10 cellular contexts compared by ENCODE assay signal in the genomic region with DNA sequence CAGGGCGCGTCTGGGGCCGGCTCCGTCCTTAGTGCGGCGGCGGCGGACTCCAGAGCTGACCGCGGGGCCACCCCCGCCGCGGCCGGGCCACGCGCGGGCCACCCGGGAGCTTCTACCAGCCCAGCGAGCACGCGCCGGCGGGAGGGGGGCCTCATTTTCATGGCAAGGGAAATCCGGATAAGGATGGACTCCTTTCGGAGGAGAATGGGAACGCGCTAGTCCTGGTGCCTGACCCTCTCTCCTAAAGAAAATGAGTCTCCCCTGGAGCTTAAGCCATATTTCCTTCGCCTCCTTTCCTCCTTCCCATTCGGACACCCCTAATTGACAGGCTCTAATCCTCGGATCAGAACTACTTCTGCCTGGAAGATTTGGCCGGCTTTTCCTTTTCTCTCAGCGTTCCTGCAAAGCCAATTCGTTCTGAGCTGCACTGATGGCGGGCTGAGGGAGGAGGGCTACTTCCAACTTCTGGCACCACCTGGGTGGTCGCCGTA.
DNase-seq lines count a peak whose midpoint lies in the region; ATAC-seq and TF ChIP-seq lines count a peak whose summit lies in the region.
"Had no signal": no experiment of that assay in that cellular context is flagged by ENCODE, and none has a peak within 500 bp of the region (broad histone marks: within the 10 kb centered on the region; RNA-seq: fewer than 3 reads in every experiment).

No MANE protein-coding gene starts in this region.

- no peaks in the 10 kb centered on the region for H3K36me3 ChIP-seq in lower lobe of right lung
- no peaks in the 10 kb centered on the region for H3K36me3 ChIP-seq in MM.1S (replicated peaks; ENCODE audit: insufficient read depth, low read length)

- TF ChIP-seq CTCF in lower lobe of right lung (IDR thresholded peaks at IDR 0.05) (no peak), type B pancreatic cell (conservative IDR thresholded peaks at IDR 0.05) (no peak), MM.1S (IDR thresholded peaks at IDR 0.05; ENCODE audit: low read length) (no peak)

- H3K9ac ChIP-seq in MM.1S (ENCODE audit: low read length): no peak overlapping the region

- no peaks in the 10 kb centered on the region for H3K9me2 ChIP-seq in MM.1S (replicated peaks; ENCODE audit: insufficient read depth, low read length)

- H3K4me3 Mint-ChIP-seq in activated CD4-positive, alpha-beta T cell treated with anti-CD3 and anti-CD28 coated beads, Interleukin-2, amount 10 ng/mL, durations not matched to agents 7 days and 5 days: peak overlapping the region; percentile 61
- peak overlapping the region; percentile 96 for H3K4me3 Mint-ChIP-seq in type B pancreatic cell

- POLR2A ChIA-PET in activated CD4-positive, alpha-beta T cell treated with anti-CD3 and anti-CD28 coated beads, Interleukin-2, amount 10 ng/mL, durations not matched to agents 7 days and 5 days (lab: Charles Lee): no interaction called here

- no peak overlapping the region for H3K27ac Mint-ChIP-seq in activated CD4-positive, alpha-beta T cell treated with anti-CD3 and anti-CD28 coated beads, Interleukin-2, amount 10 ng/mL, durations not matched to agents 7 days and 5 days
- peak overlapping the region; percentile 87 for H3K27ac Mint-ChIP-seq in type B pancreatic cell
- H3K27ac Mint-ChIP-seq: CD4-positive, CD25-positive, alpha-beta regulatory T cell had no signal

- ATAC-seq in lower lobe of right lung: no peak

- H3K4me1 Mint-ChIP-seq in activated CD4-positive, alpha-beta T cell treated with anti-CD3 and anti-CD28 coated beads, Interleukin-2, amount 10 ng/mL, durations not matched to agents 7 days and 5 days: peaks cover 11% of the 10 kb centered on the region
- H3K4me1 Mint-ChIP-seq in type B pancreatic cell (ENCODE audit: unreplicated experiment): peaks cover 25% of the 10 kb centered on the region

- H3K27me3 Mint-ChIP-seq in activated CD4-positive, alpha-beta T cell treated with anti-CD3 and anti-CD28 coated beads, Interleukin-2, amount 10 ng/mL, durations not matched to agents 7 days and 5 days: peaks cover 40% of the 10 kb centered on the region
- H3K27me3 Mint-ChIP-seq in type B pancreatic cell: peaks cover 13% of the 10 kb centered on the region

- peak overlapping the region; percentile 57 for H3K4me3 ChIP-seq in lower lobe of right lung
- H3K4me3 ChIP-seq in MM.1S (ENCODE audit: low read length): no peak overlapping the region

- H3K79me2 ChIP-seq in MM.1S (ENCODE audit: low read length): no peaks in the 10 kb centered on the region

- H3K4me2 ChIP-seq in MM.1S (ENCODE audit: low read depth, low read length): no peak overlapping the region

- no peaks in the 10 kb centered on the region for H3F3A ChIP-seq in MM.1S (ENCODE audit: insufficient read depth, low read length)

- CTCF ChIA-PET in activated CD4-positive, alpha-beta T cell treated with anti-CD3 and anti-CD28 coated beads, Interleukin-2, amount 10 ng/mL, durations not matched to agents 7 days and 5 days (lab: Charles Lee): no interaction called here

- H3K27me3 ChIP-seq in lower lobe of right lung (ENCODE audit: low read depth): peaks cover 59% of the 10 kb centered on the region
- H3K27me3 ChIP-seq in MM.1S (replicated peaks; ENCODE audit: insufficient read depth, low read length): no peaks in the 10 kb centered on the region

- intact Hi-C loops in lower lobe of right lung (cut with DNase I): no loop called here

- H3K9me3 ChIP-seq in lower lobe of right lung (no peaks in the 10 kb centered on the region), MM.1S (replicated peaks; ENCODE audit: insufficient read depth, low read length) (no peaks in the 10 kb centered on the region)

- H3K27ac ChIP-seq in lower lobe of right lung: no peak overlapping the region
- no peak overlapping the region for H3K27ac ChIP-seq in MM.1S (ENCODE audit: low read length)

- no peak overlapping the region for H2AFZ ChIP-seq in MM.1S (ENCODE audit: low read length)

- H3K36me3 Mint-ChIP-seq in activated CD4-positive, alpha-beta T cell treated with anti-CD3 and anti-CD28 coated beads, Interleukin-2, amount 10 ng/mL, durations not matched to agents 7 days and 5 days (ENCODE audit: low read depth): no peaks in the 10 kb centered on the region
- no peaks in the 10 kb centered on the region for H3K36me3 Mint-ChIP-seq in type B pancreatic cell
- H3K36me3 Mint-ChIP-seq: CD4-positive, CD25-positive, alpha-beta regulatory T cell had no signal

- no peak for DNase-seq in activated CD4-positive, alpha-beta T cell treated with anti-CD3 and anti-CD28 coated beads, Interleukin-2, amount 10 ng/mL, durations not matched to agents 7 days and 5 days
- no peak for DNase-seq in activated CD4-positive, alpha-beta T cell treated with anti-CD3 and anti-CD28 coated beads, Interleukin-2, amount 50 U/mL, for 1 hour
- DNase-seq in dedifferentiated amniotic fluid mesenchymal stem cell (ENCODE audit: extremely low spot score) (peak; percentile 21), lower lobe of right lung (no peak), type B pancreatic cell (ENCODE audit: extremely low spot score, unreplicated experiment) (no peak), NCI-H2227 (lab: John Stamatoyannopoulos, UW; ENCODE audit: unreplicated experiment) (no peak), NCI-H2196 treated with DMSO at 0.1 percent for 48 hours (lab: John Stamatoyannopoulos, UW; ENCODE audit: unreplicated experiment) (no peak), MM.1S (no peak)
- DNase-seq: CD4-positive, CD25-positive, alpha-beta regulatory T cell; small intestine had no signal

- H3K9me3 Mint-ChIP-seq in activated CD4-positive, alpha-beta T cell treated with anti-CD3 and anti-CD28 coated beads, Interleukin-2, amount 10 ng/mL, durations not matched to agents 7 days and 5 days: no peaks in the 10 kb centered on the region
- H3K9me3 Mint-ChIP-seq in type B pancreatic cell: no peaks in the 10 kb centered on the region

- H3K4me1 ChIP-seq in lower lobe of right lung (peaks cover 12% of the 10 kb centered on the region), MM.1S (ENCODE audit: low read length) (no peaks in the 10 kb centered on the region)

- no peaks in the 10 kb centered on the region for H4K20me1 ChIP-seq in MM.1S (ENCODE audit: insufficient read depth, low read length)
